9 cellular contexts compared by ENCODE assay signal in genomic region chr19:42081584-42082258, GRCh38. TPM values are rescaled to one million over a fixed set of nuclear protein-coding genes. Genes with fewer than 3 reads are reported as not detected.
DNase-seq lines count a peak whose midpoint lies in the region; ATAC-seq and TF ChIP-seq lines count a peak whose summit lies in the region.
"Had no signal": no experiment of that assay in that cellular context is flagged by ENCODE, and none has a peak within 500 bp of the region (broad histone marks: within the 10 kb centered on the region; RNA-seq: fewer than 3 reads in every experiment).

No MANE protein-coding gene starts in this region.

- H3K4me1 Mint-ChIP-seq in activated naive CD4-positive, alpha-beta T cell treated with anti-CD3 and anti-CD28 coated beads for 36 hours (ENCODE audit: low read depth) = peaks cover 25% of the 10 kb centered on the region

- intact Hi-C loops in activated naive CD4-positive, alpha-beta T cell treated with anti-CD3 and anti-CD28 coated beads for 36 hours (cut with micrococcal nuclease) = no loop called here

- H3K27ac ChIP-seq in liver (ENCODE audit: low read depth in 1 of 2, low read length in 2 of 2) = no peak overlapping the region

- H3K4me3 ChIP-seq in NB4 (ENCODE audit: low read depth, low read length) = no peak overlapping the region
- no peak overlapping the region for H3K4me3 ChIP-seq in astrocyte of the cerebellum (ENCODE audit: low read depth, low read length)
- H3K4me3 ChIP-seq in liver (ENCODE audit: low read depth in 1 of 3, low read length in 3 of 3) = no peak overlapping the region

- TF ChIP-seq RAD21 in liver (IDR thresholded peaks at IDR 0.05) = peak in 1 of 2 donors; percentile 68

- CTCF ChIA-PET in activated naive CD4-positive, alpha-beta T cell treated with anti-CD3 and anti-CD28 coated beads for 36 hours (lab: Charles Lee) = interaction anchor here (0.5 to 1.0 kb wide), 2 partner anchors 27 to 175 kb away, joined by 4 to 7 read pairs; no protein-coding TSS in a partner anchor

- peaks cover 10% of the 10 kb centered on the region for H3K36me3 Mint-ChIP-seq in activated naive CD4-positive, alpha-beta T cell treated with anti-CD3 and anti-CD28 coated beads for 36 hours (ENCODE audit: low read depth)

- peak; percentile 41 for DNase-seq in activated naive CD4-positive, alpha-beta T cell treated with anti-CD3 and anti-CD28 coated beads for 36 hours
- DNase-seq in activated naive CD4-positive, alpha-beta T cell treated with anti-CD3 and anti-CD28 coated beads, Interleukin-2, amount 50 U/mL, for 16 hours = no peak
- DNase-seq in NB4 (ENCODE audit: low read depth) (peak; percentile 45), astrocyte of the cerebellum (ENCODE audit: low read depth) (peak; percentile 20)
- no peak for DNase-seq in central memory CD4-positive, alpha-beta T cell
- no peak for DNase-seq in activated CD4-positive, alpha-beta T cell treated with anti-CD3 and anti-CD28 coated beads, Interleukin-2, amount 50 U/mL, for 48 hours

- TF ChIP-seq CTCF in NB4 (IDR thresholded peaks at IDR 0.05; ENCODE audit: low read depth, low read length) (peak; percentile 43), astrocyte of the cerebellum (IDR thresholded peaks at IDR 0.05; ENCODE audit: low read depth, low read length, missing control alignments) (peak; percentile 80), liver (IDR thresholded peaks at IDR 0.05; ENCODE audit: low read depth, low read length, missing input control) (peak; percentile 31)

- no peak for ATAC-seq in GM18502 (IDR thresholded peaks at IDR 0.05; ENCODE audit: poor library complexity, unreplicated experiment)

- H3K27me3 Mint-ChIP-seq in activated naive CD4-positive, alpha-beta T cell treated with anti-CD3 and anti-CD28 coated beads for 36 hours (ENCODE audit: low read depth) = no peaks in the 10 kb centered on the region
- H3K27me3 Mint-ChIP-seq: dendritic cell treated with granulocyte-macrophage colony-stimulating factor and Interleukin-4, amounts not matched to agents 40 ng/mL and 50 ng/mL, for 4 days had no signal

- no peaks in the 10 kb centered on the region for H3K27me3 ChIP-seq in liver (ENCODE audit: control insufficient read depth in 4 of 4, insufficient read depth in 4 of 4, low read length in 3 of 4)

- H3K9ac ChIP-seq in liver (ENCODE audit: low read depth in 1 of 2, low read length in 2 of 2) = no peak overlapping the region

- TF ChIP-seq POLR2A in NB4 (IDR thresholded peaks at IDR 0.05; ENCODE audit: extremely low read depth, insufficient read length) = no peak

- H3K27ac Mint-ChIP-seq in activated naive CD4-positive, alpha-beta T cell treated with anti-CD3 and anti-CD28 coated beads for 36 hours = peak overlapping the region; percentile 13
- H3K27ac Mint-ChIP-seq: dendritic cell treated with granulocyte-macrophage colony-stimulating factor and Interleukin-4, amounts not matched to agents 40 ng/mL and 50 ng/mL, for 4 days had no signal

- no peak overlapping the region for H3K4me3 Mint-ChIP-seq in activated naive CD4-positive, alpha-beta T cell treated with anti-CD3 and anti-CD28 coated beads for 36 hours
- H3K4me3 Mint-ChIP-seq: dendritic cell treated with granulocyte-macrophage colony-stimulating factor and Interleukin-4, amounts not matched to agents 40 ng/mL and 50 ng/mL, for 4 days had no signal

- H3K9me3 ChIP-seq in liver (ENCODE audit: control insufficient read depth in 4 of 4, low read length in 3 of 4) = no peaks in the 10 kb centered on the region

- no peaks in the 10 kb centered on the region for H3K9me3 Mint-ChIP-seq in activated naive CD4-positive, alpha-beta T cell treated with anti-CD3 and anti-CD28 coated beads for 36 hours
- H3K9me3 Mint-ChIP-seq: dendritic cell treated with granulocyte-macrophage colony-stimulating factor and Interleukin-4, amounts not matched to agents 40 ng/mL and 50 ng/mL, for 4 days had no signal

- H3K36me3 ChIP-seq in liver (ENCODE audit: control insufficient read depth in 4 of 4, insufficient read depth in 3 of 4, low read depth in 1 of 4, low read length in 3 of 4) = peaks cover 5 to 31% (median 26%) of the 10 kb centered on the region in 4 donors

- H3K4me1 ChIP-seq in liver (ENCODE audit: control insufficient read depth in 4 of 4, insufficient read depth in 4 of 4, low read length in 3 of 4) = peaks cover 3 to 14% (median 9%) of the 10 kb centered on the region in 4 donors

- in situ Hi-C loops in astrocyte of the cerebellum (cut with HindIII; ENCODE audit: low sequenced_read_pairs) = no loop called here

- 92% methylated on average over 2 of the region's 2 CpGs for WGBS in liver

TF ChIP-seq in liver, 16 proteins besides CTCF, POLR2A, EP300 and RAD21:
- TF ChIP-seq GABPA (IDR thresholded peaks at IDR 0.05 in 1 of 2, conservative IDR thresholded peaks at IDR 0.05 in 1 of 2) (no peak), HNF4A (conservative IDR thresholded peaks at IDR 0.05) (peak; percentile 8 to 20), EGR1 (IDR thresholded peaks at IDR 0.05; ENCODE audit: low read depth in 2 of 2) (no peak), RXRA (IDR thresholded peaks at IDR 0.05) (no peak), JUND (IDR thresholded peaks at IDR 0.05) (no peak), SP1 (IDR thresholded peaks at IDR 0.05) (no peak)
- TF ChIP-seq, protein P1, sequence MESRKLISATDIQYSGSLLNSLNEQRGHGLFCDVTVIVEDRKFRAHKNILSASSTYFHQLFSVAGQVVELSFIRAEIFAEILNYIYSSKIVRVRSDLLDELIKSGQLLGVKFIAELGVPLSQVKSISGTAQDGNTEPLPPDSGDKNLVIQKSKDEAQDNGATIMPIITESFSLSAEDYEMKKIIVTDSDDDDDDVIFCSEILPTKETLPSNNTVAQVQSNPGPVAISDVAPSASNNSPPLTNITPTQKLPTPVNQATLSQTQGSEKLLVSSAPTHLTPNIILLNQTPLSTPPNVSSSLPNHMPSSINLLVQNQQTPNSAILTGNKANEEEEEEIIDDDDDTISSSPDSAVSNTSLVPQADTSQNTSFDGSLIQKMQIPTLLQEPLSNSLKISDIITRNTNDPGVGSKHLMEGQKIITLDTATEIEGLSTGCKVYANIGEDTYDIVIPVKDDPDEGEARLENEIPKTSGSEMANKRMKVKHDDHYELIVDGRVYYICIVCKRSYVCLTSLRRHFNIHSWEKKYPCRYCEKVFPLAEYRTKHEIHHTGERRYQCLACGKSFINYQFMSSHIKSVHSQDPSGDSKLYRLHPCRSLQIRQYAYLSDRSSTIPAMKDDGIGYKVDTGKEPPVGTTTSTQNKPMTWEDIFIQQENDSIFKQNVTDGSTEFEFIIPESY (IDR thresholded peaks at IDR 0.05) = no peak
- TF ChIP-seq, protein P2, sequence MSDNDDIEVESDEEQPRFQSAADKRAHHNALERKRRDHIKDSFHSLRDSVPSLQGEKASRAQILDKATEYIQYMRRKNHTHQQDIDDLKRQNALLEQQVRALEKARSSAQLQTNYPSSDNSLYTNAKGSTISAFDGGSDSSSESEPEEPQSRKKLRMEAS (IDR thresholded peaks at IDR 0.05) = no peak

RNA-seq across cellular contexts. Expression of gene ZNF574, which starts 5.8 kb away (rescaled TPM):
- total RNA-seq in activated naive CD4-positive, alpha-beta T cell treated with anti-CD3 and anti-CD28 coated beads for 36 hours = 1 to 10 TPM; 8.4 to 8.8 TPM
- 1 to 10 TPM; 7.3 to 7.4 TPM for total RNA-seq in liver
- 1 to 10 TPM; 3.3 to 5.6 TPM for polyA plus RNA-seq in liver

RNA-seq across cellular contexts. Expression of gene GRIK5, which starts 11.7 kb away (rescaled TPM):
- total RNA-seq in activated naive CD4-positive, alpha-beta T cell treated with anti-CD3 and anti-CD28 coated beads for 36 hours = 1 to 10 TPM; 1.9 to 2.2 TPM
- total RNA-seq in liver = under 1 TPM; 0.17 to 0.42 TPM
- polyA plus RNA-seq in liver = under 1 TPM in 1 of 2 donors, not detected in 1; 0.09 TPM

RNA-seq across cellular contexts. Expression of gene POU2F2, which starts 50.5 kb away (rescaled TPM):
- total RNA-seq in activated naive CD4-positive, alpha-beta T cell treated with anti-CD3 and anti-CD28 coated beads for 36 hours = 10 to 100 TPM; 30.0 to 31.9 TPM
- total RNA-seq in liver = 1 to 10 TPM in 1 of 2 donors, under 1 TPM in 1; 0.75 to 1.2 TPM
- 1 to 10 TPM in 1 of 2 donors, under 1 TPM in 1; 0.86 to 1.1 TPM for polyA plus RNA-seq in liver

Comparison
In these comparisons a context has a peak if more than half of its experiments do, and no peak if none do; other contexts are left out.
1. DNase-seq: peak in activated naive CD4-positive, alpha-beta T cell treated with anti-CD3 and anti-CD28 coated beads for 36 hours (single experiment), NB4 (single experiment) and astrocyte of the cerebellum (single experiment); none in activated naive CD4-positive, alpha-beta T cell treated with anti-CD3 and anti-CD28 coated beads, Interleukin-2, amount 50 U/mL, for 16 hours (single experiment), central memory CD4-positive, alpha-beta T cell (single experiment) and activated CD4-positive, alpha-beta T cell treated with anti-CD3 and anti-CD28 coated beads, Interleukin-2, amount 50 U/mL, for 48 hours (0 of 2).
2. RNA of gene POU2F2, which starts 50.5 kb away (total RNA-seq): 30.0 to 31.9 TPM in activated naive CD4-positive, alpha-beta T cell treated with anti-CD3 and anti-CD28 coated beads for 36 hours; 0.75 to 1.2 TPM in liver; every median in the first group is over 10 times any median in the second.
3. Peak in every context shown above with its lines, with median percentiles within 50 percentile points of each other: CTCF ChIP-seq.